ENCODE assay signal across 8 cellular contexts in genomic region chr13:20828540-20829364, GRCh38. TPM values are rescaled to one million over a fixed set of nuclear protein-coding genes. Genes with fewer than 3 reads are reported as not detected.
DNase-seq lines count a peak whose midpoint lies in the region; ATAC-seq and TF ChIP-seq lines count a peak whose summit lies in the region.

No MANE protein-coding gene starts in this region.

- no peaks in the 10 kb centered on the region for H3K9me3 Mint-ChIP-seq in activated naive CD8-positive, alpha-beta T cell (ENCODE audit: low read depth)
- H3K9me3 Mint-ChIP-seq in glutamatergic neuron (ENCODE audit: unreplicated experiment): no peaks in the 10 kb centered on the region

- peak; percentile 80 for TF ChIP-seq CTCF in HFF-Myc (IDR thresholded peaks at IDR 0.05; ENCODE audit: low read depth, low read length, missing control alignments)
- peak; percentile 72 for TF ChIP-seq CTCF in glutamatergic neuron (IDR thresholded peaks at IDR 0.05; ENCODE audit: partially characterized antibody, unreplicated experiment)

- no peaks in the 10 kb centered on the region for H3K27me3 Mint-ChIP-seq in activated naive CD8-positive, alpha-beta T cell
- H3K27me3 Mint-ChIP-seq in glutamatergic neuron (ENCODE audit: unreplicated experiment): no peaks in the 10 kb centered on the region

- H3K4me1 Mint-ChIP-seq in activated naive CD8-positive, alpha-beta T cell (ENCODE audit: low read depth): peaks cover 8% of the 10 kb centered on the region
- peaks cover 23% of the 10 kb centered on the region for H3K4me1 Mint-ChIP-seq in glutamatergic neuron (ENCODE audit: low read depth, unreplicated experiment)

- peak overlapping the region; percentile 51 for H3K27ac Mint-ChIP-seq in activated naive CD8-positive, alpha-beta T cell
- H3K27ac Mint-ChIP-seq in glutamatergic neuron (ENCODE audit: unreplicated experiment): no peak overlapping the region

- ATAC-seq in GM21825 (IDR thresholded peaks at IDR 0.05; ENCODE audit: unreplicated experiment): no peak

- no peak overlapping the region for H3K4me3 ChIP-seq in HFF-Myc (replicated peaks; ENCODE audit: low read depth, low read length)

- H3K4me3 Mint-ChIP-seq in activated naive CD8-positive, alpha-beta T cell: peak overlapping the region; percentile 11
- H3K4me3 Mint-ChIP-seq in glutamatergic neuron (ENCODE audit: unreplicated experiment): no peak overlapping the region

- peak; percentile 17 for DNase-seq in activated CD4-positive, CD25-positive, alpha-beta regulatory T cell treated with anti-CD3 and anti-CD28 coated beads, Interleukin-2, amount 50 U/mL, for 16 hours (ENCODE audit: low read depth, low spot score)
- no peak for DNase-seq in activated CD4-positive, CD25-positive, alpha-beta regulatory T cell treated with anti-CD3 and anti-CD28 coated beads, Interleukin-2, amount 50 U/mL, for 72 hours
- DNase-seq in HFF-Myc (ENCODE audit: extremely low read depth, low read depth) (peak; percentile 16), NOMO-1 (lab: John Stamatoyannopoulos, UW; ENCODE audit: unreplicated experiment in 2 of 2) (peak; percentile 43 to 78), glutamatergic neuron (no peak), putamen (ENCODE audit: low spot score) (peak; percentile 44)

- peaks cover 4% of the 10 kb centered on the region for H3K36me3 Mint-ChIP-seq in activated naive CD8-positive, alpha-beta T cell
- no peaks in the 10 kb centered on the region for H3K36me3 Mint-ChIP-seq in glutamatergic neuron (ENCODE audit: unreplicated experiment)

RNA-seq across cellular contexts. Expression of gene EEF1AKMT1, which starts 55.0 kb away (rescaled TPM):
- total RNA-seq in glutamatergic neuron (ENCODE audit: unreplicated experiment): 2.9 TPM

Comparison
In these comparisons a context has a peak if more than half of its experiments do, and no peak if none do; other contexts are left out.
1. DNase-seq: peak in activated CD4-positive, CD25-positive, alpha-beta regulatory T cell treated with anti-CD3 and anti-CD28 coated beads, Interleukin-2, amount 50 U/mL, for 16 hours (single experiment), HFF-Myc (single experiment), NOMO-1 (2 of 2) and putamen (single experiment); none in activated CD4-positive, CD25-positive, alpha-beta regulatory T cell treated with anti-CD3 and anti-CD28 coated beads, Interleukin-2, amount 50 U/mL, for 72 hours (single experiment) and glutamatergic neuron (single experiment).